ENCODE assay signal across 29 cellular contexts in genomic region chr17:55423535-55423934, GRCh38. TPM values are rescaled to one million over a fixed set of nuclear protein-coding genes. Genes with fewer than 3 reads are reported as not detected.
DNase-seq lines count a peak whose midpoint lies in the region; ATAC-seq, FAIRE-seq and TF ChIP-seq lines count a peak whose summit lies in the region.
"Had no signal": no experiment of that assay in that cellular context is flagged by ENCODE, and none has a peak within 500 bp of the region (broad histone marks: within the 10 kb centered on the region; RNA-seq: fewer than 3 reads in every experiment).

No MANE protein-coding gene starts in this region.

- H3K4me2 ChIP-seq in A549 (peak overlapping the region; percentile 83), GM12878 (ENCODE audit: control insufficient read depth, insufficient read depth) (peak overlapping the region; percentile 51)
- H3K4me2 ChIP-seq: BLaER1 treated with 17β-estradiol and CSF1 and Interleukin-3, amounts not matched to agents 10 nM and 100 nM; GM23338 had no signal

- H3K9me3 Mint-ChIP-seq in neural crest cell (peaks cover 3% of the 10 kb centered on the region), osteocyte (ENCODE audit: unreplicated experiment) (peaks cover 3% of the 10 kb centered on the region)
- H3K9me3 Mint-ChIP-seq: activated T-helper 17 cell treated with anti-CD3 and anti-CD28 coated beads, Interleukin-2, amount 50 U/mL, for 72 hours; dendritic cell treated with granulocyte-macrophage colony-stimulating factor and Interleukin-4, amounts not matched to agents 40 ng/mL and 50 ng/mL, for 4 days; GM23338 had no signal

- DNase-seq in A549 (ENCODE audit: low read depth in 1 of 2, low spot score in 1 of 2), result no peak
- DNase-seq in GM12864 (ENCODE audit: low read depth), result no peak
- no peak for DNase-seq in GM12878 (ENCODE audit: low read depth, low spot score)
- no peak for DNase-seq in neural crest cell (ENCODE audit: low read depth, low spot score)
- DNase-seq in osteocyte (ENCODE audit: extremely low spot score, unreplicated experiment), result no peak
- no peak for DNase-seq in activated naive CD4-positive, alpha-beta T cell treated with Interleukin-2 at 50 U/mL for 16 hours
- no peak for DNase-seq in AG08396 (ENCODE audit: low spot score)
- DNase-seq: activated CD4-positive, alpha-beta T cell treated with anti-CD3 and anti-CD28 coated beads, Interleukin-2, amount 50 U/mL, for 1 hour; anterior cingulate cortex; DMS79 treated with DMSO at 0.1 percent for 48 hours; endodermal cell; foreskin fibroblast; heart left ventricle; mammary epithelial cell; NCI-H1694 treated with DMSO at 0.1 percent for 48 hours; NCI-H524 treated with DMSO at 0.1 percent for 48 hours; SHP77; stomach; SW 1271; T1000; tibial artery; WERI-Rb-1 had no signal

- H4K20me1 ChIP-seq in GM12878 (ENCODE audit: control insufficient read depth, insufficient read depth), result no peaks in the 10 kb centered on the region
- H4K20me1 ChIP-seq: BLaER1 treated with 17β-estradiol and CSF1 and Interleukin-3, amounts not matched to agents 10 nM and 100 nM had no signal

- H3K27ac Mint-ChIP-seq in neural crest cell (ENCODE audit: unreplicated experiment), result no peak overlapping the region
- no peak overlapping the region for H3K27ac Mint-ChIP-seq in osteocyte (ENCODE audit: unreplicated experiment)
- H3K27ac Mint-ChIP-seq: activated naive CD4-positive, alpha-beta T cell treated with anti-CD3 and anti-CD28 coated beads, Interleukin-2, amount 50 U/mL, for 72 hours; activated T-helper 17 cell treated with anti-CD3 and anti-CD28 coated beads, Interleukin-2, amount 50 U/mL, for 72 hours; dendritic cell treated with granulocyte-macrophage colony-stimulating factor and Interleukin-4, amounts not matched to agents 40 ng/mL and 50 ng/mL, for 4 days; endodermal cell; GM23338 had no signal

- POLR2A ChIA-PET in A549 (lab: Yijun Ruan, JAX), result interaction anchor here (0.6 to 1.0 kb wide), 2 partner anchors 10 to 31 kb away, joined by 3 to 4 read pairs; no protein-coding TSS in a partner anchor
- POLR2A ChIA-PET in GM12878 (lab: Charles Lee), result interaction anchor here (0.6 to 6.4 kb wide), 7 partner anchors 11 to 1667 kb away, joined by 3 to 106 read pairs (median 4); no protein-coding TSS in a partner anchor

- no TSS peak for BruUV-seq in GM12878 (replicated peaks; lab: Mats Ljungman, UMichigan)

- H3K36me3 Mint-ChIP-seq in neural crest cell (ENCODE audit: low read depth) (peaks cover 11% of the 10 kb centered on the region), osteocyte (ENCODE audit: unreplicated experiment) (no peaks in the 10 kb centered on the region)

- SMC1A ChIA-PET in GM12878 (lab: Charles Lee; ENCODE audit: uncharacterized antibody, unreplicated experiment), result interaction anchor here (0.9 to 16.9 kb wide), 6 partner anchors 9 to 88 kb away, joined by 3 to 359 read pairs (median 6); partner anchors contain the start of gene SMIM36

- H3K4me1 ChIP-seq in A549 (peaks cover 31% of the 10 kb centered on the region), GM12878 (ENCODE audit: control insufficient read depth, insufficient read depth, low read length) (peaks cover 46% of the 10 kb centered on the region)

- 77% methylated on average over 3 of the region's 3 CpGs for WGBS in A549 (ENCODE audit: missing lambda C conversion rate)
- WGBS in GM12878 (ENCODE audit: insufficient coverage, insufficient replicate concordance, low lambda C conversion rate, missing lambda C conversion rate), result 19% methylated on average over 3 of the region's 3 CpGs

- FAIRE-seq in A549 (lab: Jason Lieb, UNC) (no peak), GM12878 (lab: Jason Lieb, UNC) (no peak)

- no peak for TF ChIP-seq RAD21 in A549 (conservative IDR thresholded peaks at IDR 0.05 in 1 of 2, IDR thresholded peaks at IDR 0.05 in 1 of 2)
- no peak for TF ChIP-seq RAD21 in GM12878 (IDR thresholded peaks at IDR 0.05; ENCODE audit: insufficient read depth, low read depth, low read length)

- H3K27ac ChIP-seq in A549 (peak overlapping the region; percentile 42 to 55), GM12878 (ENCODE audit: control insufficient read depth, insufficient read depth) (peak overlapping the region; percentile 63)
- H3K27ac ChIP-seq: BLaER1 treated with 17β-estradiol and CSF1 and Interleukin-3, amounts not matched to agents 10 nM and 100 nM; cardiac muscle cell; heart left ventricle; stomach; tibial artery; WERI-Rb-1 had no signal

- H3K9me3 ChIP-seq in A549 (peaks cover 5% of the 10 kb centered on the region; the same call in 2 of the 3 replicates), GM12878 (replicated peaks; ENCODE audit: control insufficient read depth, insufficient read depth, low read length) (no peaks in the 10 kb centered on the region)
- H3K9me3 ChIP-seq: heart left ventricle, stomach, tibial artery had no signal

- ATAC-seq in A549 (no peak), GM12878 (no peak)
- ATAC-seq: activated naive CD4-positive, alpha-beta T cell treated with anti-CD3 and anti-CD28 coated beads, Interleukin-2, amount 50 U/mL, for 72 hours; activated T-helper 17 cell treated with anti-CD3 and anti-CD28 coated beads, Interleukin-2, amount 50 U/mL, for 72 hours; esophagus mucosa; GM23338; heart left ventricle had no signal

- TF ChIP-seq EP300 in A549 (IDR thresholded peaks at IDR 0.05), result no peak
- no peak for TF ChIP-seq EP300 in GM12878 (IDR thresholded peaks at IDR 0.05; ENCODE audit: borderline replicate concordance in 1 of 2, control insufficient read depth in 1 of 2, low read depth in 2 of 2, low read length in 2 of 2)

- TF ChIP-seq CTCF in A549 (IDR thresholded peaks at IDR 0.05) (no peak), GM12864 (IDR thresholded peaks at IDR 0.05; ENCODE audit: low read depth, low read length, missing control alignments) (no peak), GM12878 (IDR thresholded peaks at IDR 0.05 in 2 of 3, conservative IDR thresholded peaks at IDR 0.05 in 1 of 3; ENCODE audit: control insufficient read depth in 2 of 3, extremely low read depth in 1 of 3, insufficient read depth in 1 of 3, low read depth in 3 of 3, low read length in 3 of 3) (no peak), neural crest cell (conservative IDR thresholded peaks at IDR 0.05) (no peak), osteocyte (IDR thresholded peaks at IDR 0.05) (no peak)

- H3K4me3 ChIP-seq in A549, result no peak overlapping the region
- H3K4me3 ChIP-seq in GM12864 (ENCODE audit: low read depth, low read length), result peak overlapping the region; percentile 25; the same call in 1 of the 2 replicates
- peak overlapping the region; percentile 57 for H3K4me3 ChIP-seq in GM12878
- H3K4me3 ChIP-seq: BLaER1 treated with 17β-estradiol and CSF1 and Interleukin-3, amounts not matched to agents 10 nM and 100 nM; cardiac muscle cell; GM23338; stomach; tibial artery had no signal

- intact Hi-C loops in GM12878 (cut with micrococcal nuclease; ENCODE audit: unreplicated experiment), result loop anchor here (2.0 kb wide), 1 partner anchor 35 kb away; no protein-coding TSS in a partner anchor

- RAD21 ChIA-PET in GM12878 (lab: Charles Lee; ENCODE audit: unreplicated experiment), result interaction anchor here (0.7 to 8.9 kb wide), 6 partner anchors 11 to 43 kb away, joined by 3 to 99 read pairs (median 3); no protein-coding TSS in a partner anchor

- in situ Hi-C loops in GM12878 (cut with MboI), result loop anchor here (5.0 kb wide), 1 partner anchor 89 kb away; the partner anchor contains the start of gene SMIM36

- peak overlapping the region; percentile 49 for H2AFZ ChIP-seq in GM12878 (ENCODE audit: control insufficient read depth, low read depth, low read length)

- H3K9ac ChIP-seq in GM12878 (ENCODE audit: control insufficient read depth, insufficient read depth, low read length), result peak overlapping the region; percentile 6; the same call in 1 of the 2 replicates
- H3K9ac ChIP-seq: BLaER1 treated with 17β-estradiol and CSF1 and Interleukin-3, amounts not matched to agents 10 nM and 100 nM had no signal

- no peaks in the 10 kb centered on the region for H3K27me3 ChIP-seq in GM12878 (replicated peaks in 1 of 2; ENCODE audit: control insufficient read depth in 2 of 2, insufficient read depth in 2 of 2, low read length in 1 of 2)
- H3K27me3 ChIP-seq: BLaER1 treated with 17β-estradiol and CSF1 and Interleukin-3, amounts not matched to agents 10 nM and 100 nM; cardiac muscle cell had no signal

- H3K4me3 Mint-ChIP-seq in neural crest cell, result peak overlapping the region; percentile 87
- no peak overlapping the region for H3K4me3 Mint-ChIP-seq in osteocyte (ENCODE audit: unreplicated experiment)
- H3K4me3 Mint-ChIP-seq: activated T-helper 17 cell treated with anti-CD3 and anti-CD28 coated beads, Interleukin-2, amount 50 U/mL, for 72 hours; dendritic cell treated with granulocyte-macrophage colony-stimulating factor and Interleukin-4, amounts not matched to agents 40 ng/mL and 50 ng/mL, for 4 days; endodermal cell had no signal

- no peaks in the 10 kb centered on the region for H3K36me3 ChIP-seq in GM12878 (ENCODE audit: control insufficient read depth in 2 of 2, insufficient read depth in 2 of 2, low read length in 1 of 2)
- H3K36me3 ChIP-seq: cardiac muscle cell, heart left ventricle, stomach, tibial artery, WERI-Rb-1 had no signal

- CTCF ChIA-PET in A549 (lab: Yijun Ruan, JAX) (interaction anchor here (0.6 to 1.0 kb wide), 4 partner anchors 9 to 117 kb away, joined by 3 to 5 read pairs (median 4); no protein-coding TSS in a partner anchor), GM12878 (lab: Yijun Ruan, JAX) (interaction anchor here (0.6 to 1.2 kb wide), 6 partner anchors 9 to 67 kb away, joined by 3 to 4 read pairs (median 3); no protein-coding TSS in a partner anchor)

- H3K4me1 Mint-ChIP-seq in neural crest cell (peaks cover 18% of the 10 kb centered on the region), osteocyte (ENCODE audit: unreplicated experiment) (peaks cover 11% of the 10 kb centered on the region)

- H3K79me2 ChIP-seq in GM12878 (ENCODE audit: control insufficient read depth, insufficient read depth, low read length), result peaks cover 35% of the 10 kb centered on the region

- peaks cover 34% of the 10 kb centered on the region for H3K27me3 Mint-ChIP-seq in neural crest cell (ENCODE audit: low read depth)
- peaks cover 24% of the 10 kb centered on the region for H3K27me3 Mint-ChIP-seq in osteocyte (ENCODE audit: unreplicated experiment)

- TF ChIP-seq POLR2A in A549 (IDR thresholded peaks at IDR 0.05; ENCODE audit: low read length), result no peak
- TF ChIP-seq POLR2A in GM12878 (IDR thresholded peaks at IDR 0.05; ENCODE audit: low read depth, low read length), result no peak

RNA-seq across cellular contexts. Expression of gene MMD, which starts 1.9 kb away (rescaled TPM):
- polyA plus RNA-seq in A549 (2011; rRNA removed), result 50.9 and 54.7 TPM in 2 replicates
- polyA plus RNA-seq in A549 (2012; cell fraction: cytosol; rRNA removed), result 15.3 and 22.2 TPM in 2 replicates
- 8.6 and 12.5 TPM in 2 replicates for polyA plus RNA-seq in A549 (2012; cell fraction: nucleus; rRNA removed)
- 16.9 to 25.9 TPM (median 22.5 TPM) in 3 replicates for polyA plus RNA-seq in A549 (2017; fragmentation: RNase III; extraction: RNeasy Plus Mini Kit Qiagen cat#74134 plus additional on column Dnase treatment)
- 24.2 and 38.4 TPM in 2 replicates for polyA minus RNA-seq in A549 (2011; rRNA and poly(A)+ RNA removed)
- 88.8 and 95.5 TPM in 2 replicates for total RNA-seq in GM12878 (2013; cell fraction: nucleolus; rRNA removed)
- total RNA-seq in GM12878 (2014; rRNA removed), result 22.6 and 28.8 TPM in 2 replicates
- 18.6 and 20.6 TPM in 2 replicates for total RNA-seq in GM12878 (2014; rRNA removed; fragmentation: Illumina TruSeq; extraction: Trizol)
- 24.2 and 25.2 TPM in 2 replicates for total RNA-seq in GM12878 (2021)
- polyA plus RNA-seq in GM12878 (2011; ENCODE audit: low read depth), result 5.1 TPM
- 46.7 and 53.5 TPM in 2 replicates for polyA plus RNA-seq in GM12878 (2011; rRNA removed)
- 19.0 and 23.0 TPM in 2 replicates for polyA plus RNA-seq in GM12878 (2011; cell fraction: cytosol; rRNA removed)
- polyA plus RNA-seq in GM12878 (2011; cell fraction: nucleus; rRNA removed), result 23.6 and 27.5 TPM in 2 replicates
- 9.9 and 10.8 TPM in 2 replicates for polyA plus RNA-seq in GM12878 (2012)
- 22.1 and 29.2 TPM in 2 replicates for polyA plus RNA-seq in GM12878 (2014; fragmentation: Illumina TruSeq; extraction: Trizol)
- polyA plus RNA-seq in GM12878 (2014; fragmentation: Nextera tagmentation; extraction: Ambion mirVana), result 10 to 100 TPM in 1 of 2 experiments, 1 to 10 TPM in 1; 8.0 to 12.1 TPM
- 20.3 and 22.8 TPM in 2 replicates for polyA plus RNA-seq in GM12878 (2014; rRNA removed)
- polyA plus RNA-seq in GM12878 (2016; fragmentation: Nextera tagmentation; extraction: Ambion mirVana), result 10 to 100 TPM; 23.0 to 24.0 TPM
- 22.3 and 29.7 TPM in 2 replicates for polyA minus RNA-seq in GM12878 (2011; rRNA and poly(A)+ RNA removed)
- 10.5 and 12.4 TPM in 2 replicates for polyA minus RNA-seq in GM12878 (2011; cell fraction: cytosol; rRNA and poly(A)+ RNA removed)
- 27.1 and 30.5 TPM in 2 replicates for polyA minus RNA-seq in GM12878 (2011; cell fraction: nucleus; rRNA and poly(A)+ RNA removed)
- total RNA-seq in neural crest cell, result 46.6 TPM in 2 replicates
- 9.2 and 10.3 TPM in 2 replicates for total RNA-seq in osteocyte
